Comparison of ENCODE assay signal across 19 cellular contexts in genomic region chr9:124761710-124762109, GRCh38. TPM values are rescaled to one million over a fixed set of nuclear protein-coding genes. Genes with fewer than 3 reads are reported as not detected.
A peak's percentile ranks its signal among the peaks of the same experiment; 100 is the strongest.
DNase-seq lines count a peak whose midpoint lies in the region; ATAC-seq and TF ChIP-seq lines count a peak whose summit lies in the region.
"Had no signal": no experiment of that assay in that cellular context is flagged by ENCODE, and none has a peak within 500 bp of the region (broad histone marks: within the 10 kb centered on the region; RNA-seq: fewer than 3 reads in every experiment).

No MANE protein-coding gene starts in this region.

- no peak overlapping the region for H3K9ac ChIP-seq in Karpas-422 (ENCODE audit: low read length)
- H3K9ac ChIP-seq in endodermal cell (ENCODE audit: extremely low read depth, low read length, poor library complexity, severe bottlenecking): no peak overlapping the region
- H3K9ac ChIP-seq in neuronal stem cell (ENCODE audit: low read depth, low read length, poor library complexity): no peak overlapping the region
- H3K9ac ChIP-seq: KMS-11 had no signal

- H3K27me3 ChIP-seq in Karpas-422 (ENCODE audit: low read length) (no peaks in the 10 kb centered on the region), endodermal cell (ENCODE audit: control insufficient read depth, insufficient read depth, low read length, poor library complexity, severe bottlenecking) (no peaks in the 10 kb centered on the region), lower lobe of right lung (ENCODE audit: low read depth) (peaks cover 35% of the 10 kb centered on the region), neuronal stem cell (ENCODE audit: control insufficient read depth in 3 of 3, insufficient read depth in 3 of 3, low read depth in 1 of 3, low read length in 3 of 3) (no peaks in the 10 kb centered on the region)

- H3K23ac ChIP-seq in neuronal stem cell (ENCODE audit: low read depth, low read length, poor library complexity): no peak overlapping the region

- no peak overlapping the region for H2BK120ac ChIP-seq in neuronal stem cell (ENCODE audit: low read depth, low read length)

- TF ChIP-seq CTCF in HEK293 (tag by site-specific recombination; IDR thresholded peaks at IDR 0.05): no peak
- TF ChIP-seq CTCF in endodermal cell (conservative IDR thresholded peaks at IDR 0.05): no peak
- TF ChIP-seq CTCF in nephron progenitor cell (IDR thresholded peaks at IDR 0.05): no peak
- TF ChIP-seq CTCF in lower lobe of right lung (IDR thresholded peaks at IDR 0.05): no peak

- H3K4me1 ChIP-seq in HEK293 (ENCODE audit: control insufficient read depth, insufficient read depth, low read length) (peaks cover 31% of the 10 kb centered on the region), Karpas-422 (ENCODE audit: low read length) (peaks cover 14% of the 10 kb centered on the region), endodermal cell (ENCODE audit: control insufficient read depth, insufficient read depth, low read length) (peaks cover 36% of the 10 kb centered on the region), lower lobe of right lung (peaks cover 6% of the 10 kb centered on the region), neuronal stem cell (ENCODE audit: control insufficient read depth in 2 of 2, insufficient read depth in 1 of 2, low read depth in 1 of 2, low read length in 2 of 2) (peaks cover 13 to 46% of the 10 kb centered on the region in 2 donors)
- H3K4me1 ChIP-seq: BE2C had no signal

- H3K4me3 Mint-ChIP-seq in endodermal cell (peak overlapping the region; percentile 44), nephron progenitor cell (no peak overlapping the region)

- no peaks in the 10 kb centered on the region for H3K79me2 ChIP-seq in Karpas-422 (ENCODE audit: low read length)

- no peak overlapping the region for H2BK15ac ChIP-seq in neuronal stem cell (ENCODE audit: low read length)

- H3K36me3 ChIP-seq in HEK293 (ENCODE audit: control insufficient read depth in 2 of 2, insufficient read depth in 1 of 2, low read length in 2 of 2): no peaks in the 10 kb centered on the region
- H3K36me3 ChIP-seq in Karpas-422 (ENCODE audit: insufficient read depth, low read length): no peaks in the 10 kb centered on the region
- H3K36me3 ChIP-seq in endodermal cell (ENCODE audit: control insufficient read depth, insufficient read depth, low read length): no peaks in the 10 kb centered on the region
- H3K36me3 ChIP-seq in lower lobe of right lung: no peaks in the 10 kb centered on the region
- no peaks in the 10 kb centered on the region for H3K36me3 ChIP-seq in neuronal stem cell (replicated peaks in 1 of 2; ENCODE audit: control insufficient read depth in 2 of 2, insufficient read depth in 2 of 2, low read length in 2 of 2)
- H3K36me3 ChIP-seq: BE2C, HAP-1 had no signal

- no peak overlapping the region for H2AK5ac ChIP-seq in neuronal stem cell (ENCODE audit: low read depth, low read length)

- H3K14ac ChIP-seq in neuronal stem cell (ENCODE audit: low read length): no peak overlapping the region

- no peak overlapping the region for H2BK12ac ChIP-seq in neuronal stem cell (ENCODE audit: low read length)

- H3K4me1 Mint-ChIP-seq in endodermal cell (peaks cover 89% of the 10 kb centered on the region), nephron progenitor cell (peaks cover 88% of the 10 kb centered on the region)

- no peaks in the 10 kb centered on the region for H3K9me2 ChIP-seq in Karpas-422 (replicated peaks; ENCODE audit: insufficient read depth, low read length)

- H3K27ac Mint-ChIP-seq in endodermal cell (peak overlapping the region; percentile 73), nephron progenitor cell (peak overlapping the region; percentile 62)

- no peak overlapping the region for H3K18ac ChIP-seq in neuronal stem cell (ENCODE audit: low read length)

- H3K9me3 Mint-ChIP-seq in endodermal cell (no peaks in the 10 kb centered on the region), nephron progenitor cell (peaks cover 9% of the 10 kb centered on the region)

- H2BK5ac ChIP-seq in neuronal stem cell (ENCODE audit: low read length): no peak overlapping the region

- H3K79me1 ChIP-seq in neuronal stem cell (ENCODE audit: low read depth, low read length): no peaks in the 10 kb centered on the region

- intact Hi-C loops in lower lobe of right lung (cut with DNase I): no loop called here

- H4K8ac ChIP-seq in neuronal stem cell (ENCODE audit: low read depth, low read length): no peak overlapping the region

- H4K20me1 ChIP-seq in Karpas-422 (ENCODE audit: insufficient read depth, low read depth, low read length): peaks cover 48% of the 10 kb centered on the region; the same call in 1 of the 2 replicates

- H3K4me2 ChIP-seq in Karpas-422 (ENCODE audit: low read depth, low read length, poor library complexity, severe bottlenecking): no peak overlapping the region
- no peak overlapping the region for H3K4me2 ChIP-seq in neuronal stem cell (ENCODE audit: insufficient read depth, low read length, poor library complexity, severe bottlenecking)
- H3K4me2 ChIP-seq: KMS-11 had no signal

- WGBS in endodermal cell (ENCODE audit: insufficient coverage in 1 of 2, insufficient read length in 1 of 2), 2 experiments: 46 to 70% methylated on average over 2 to 3 of the region's 3 CpGs
- no CpG with 5 or more reads among the region's 3 CpGs for WGBS in neuronal stem cell (ENCODE audit: extremely low coverage in 2 of 2, insufficient read length in 2 of 2, insufficient replicate concordance in 1 of 2), 2 donors

- H4K91ac ChIP-seq in neuronal stem cell (ENCODE audit: low read depth, low read length, poor library complexity): no peak overlapping the region

- DNase-seq in Karpas-422: peak; percentile 22
- no peak for DNase-seq in endodermal cell
- no peak for DNase-seq in nephron progenitor cell
- no peak for DNase-seq in lower lobe of right lung
- no peak for DNase-seq in neuronal stem cell (ENCODE audit: low spot score)
- DNase-seq: BE2C, EL, NCI-H1417, NCI-H1694 treated with DMSO at 0.1 percent for 48 hours, NCI-H446 treated with DMSO at 0.1 percent for 48 hours, NCI-H526 treated with DMSO at 0.1 percent for 48 hours, SHP77 treated with DMSO at 0.1 percent for 48 hours had no signal

- ATAC-seq in GM21737 (IDR thresholded peaks at IDR 0.05; ENCODE audit: unreplicated experiment) (no peak), lower lobe of right lung (no peak), HG03521 (IDR thresholded peaks at IDR 0.05; ENCODE audit: unreplicated experiment) (no peak)

- no peaks in the 10 kb centered on the region for H3K27me3 Mint-ChIP-seq in endodermal cell (ENCODE audit: insufficient read depth)
- no peaks in the 10 kb centered on the region for H3K27me3 Mint-ChIP-seq in nephron progenitor cell (ENCODE audit: low read depth, poor library complexity)

- H3K36me3 Mint-ChIP-seq in endodermal cell (ENCODE audit: low read depth) (no peaks in the 10 kb centered on the region), nephron progenitor cell (ENCODE audit: low read depth) (peaks cover 12% of the 10 kb centered on the region)

- H3K9me3 ChIP-seq in HEK293 (ENCODE audit: control insufficient read depth, insufficient read depth, low read depth, low read length) (no peaks in the 10 kb centered on the region), Karpas-422 (ENCODE audit: low read length) (no peaks in the 10 kb centered on the region), endodermal cell (ENCODE audit: control insufficient read depth, low read length) (no peaks in the 10 kb centered on the region), lower lobe of right lung (no peaks in the 10 kb centered on the region), neuronal stem cell (replicated peaks in 1 of 2; ENCODE audit: control insufficient read depth in 2 of 2, insufficient read depth in 1 of 2, low read depth in 1 of 2, low read length in 2 of 2) (no peaks in the 10 kb centered on the region)
- H3K9me3 ChIP-seq: BE2C, HAP-1 had no signal

- H3K27ac ChIP-seq in HEK293 (ENCODE audit: extremely low read depth, low read depth, low read length) (no peak overlapping the region), Karpas-422 (ENCODE audit: low read length) (no peak overlapping the region), endodermal cell (ENCODE audit: low read depth, low read length) (no peak overlapping the region), lower lobe of right lung (no peak overlapping the region), neuronal stem cell (replicated peaks; ENCODE audit: low read length) (no peak overlapping the region)
- H3K27ac ChIP-seq: KMS-11, RWPE1, SK-N-MC had no signal

- CTCF ChIA-PET in HEK293 (lab: Yijun Ruan, JAX): interaction anchor here (0.5 to 3.7 kb wide), 8 partner anchors 10 to 250 kb away, joined by 3 to 17 read pairs (median 7); partner anchors contain the start of gene NR6A1

- POLR2A ChIA-PET in HEK293 (lab: Yijun Ruan, JAX): no interaction called here

- H3K4me3 ChIP-seq in HEK293 (ENCODE audit: low read depth, low read length) (no peak overlapping the region), Karpas-422 (ENCODE audit: low read length) (no peak overlapping the region), endodermal cell (ENCODE audit: low read length) (peak overlapping the region; percentile 52), lower lobe of right lung (no peak overlapping the region), neuronal stem cell (ENCODE audit: low read length in 2 of 2) (no peak overlapping the region)
- H3K4me3 ChIP-seq: HAP-1, SK-N-MC had no signal

- H2AFZ ChIP-seq in Karpas-422 (ENCODE audit: low read length) (no peak overlapping the region), neuronal stem cell (ENCODE audit: low read length) (no peak overlapping the region)

- no peak overlapping the region for H3K4ac ChIP-seq in neuronal stem cell (ENCODE audit: low read length)

RNA-seq across cellular contexts. Expression of gene NR6A1, which starts 9.4 kb away (rescaled TPM):
- 3.1 and 3.2 TPM in 2 replicates for total RNA-seq in Karpas-422 (2014; rRNA removed; shearing (Covaris generic); ENCODE audit: low replicate concordance)
- total RNA-seq in endodermal cell (100 to 1,000 TPM; 168 to 206 TPM), lower lobe of right lung (4.5 TPM)
- 47.4 TPM for polyA plus RNA-seq in endodermal cell (2013, experiment 1 of 2)
- polyA plus RNA-seq in endodermal cell (2013, experiment 2 of 2): 49.5 TPM
- 109 TPM for polyA plus RNA-seq in neuronal stem cell (2013, experiment 1 of 2)
- polyA plus RNA-seq in neuronal stem cell (2013, experiment 2 of 2): 113 TPM

RNA-seq across cellular contexts. Expression of gene OLFML2A, which starts 15.2 kb away (rescaled TPM):
- total RNA-seq in Karpas-422 (2014; rRNA removed; shearing (Covaris generic); ENCODE audit: low replicate concordance): not detected in 2 replicates
- 10 to 100 TPM; 28.1 to 31.2 TPM for total RNA-seq in endodermal cell
- 8.2 TPM for polyA plus RNA-seq in endodermal cell (2013, experiment 1 of 2)
- 7.8 TPM for polyA plus RNA-seq in endodermal cell (2013, experiment 2 of 2)
- total RNA-seq in lower lobe of right lung: 22.3 TPM
- 3.4 TPM for polyA plus RNA-seq in neuronal stem cell (2013, experiment 1 of 2)
- polyA plus RNA-seq in neuronal stem cell (2013, experiment 2 of 2): 3.6 TPM

Comparison
In these comparisons a context has a peak if more than half of its experiments do, and no peak if none do; other contexts are left out.
1. RNA of gene NR6A1, which starts 9.4 kb away (total RNA-seq): 168 to 206 TPM in endodermal cell; 4.5 TPM in lower lobe of right lung (single experiment) and 3.1 to 3.2 TPM in Karpas-422; every median in the first group is over 10 times any median in the second.
2. RNA of gene OLFML2A, which starts 15.2 kb away (total RNA-seq): 28.1 to 31.2 TPM in endodermal cell and 22.3 TPM in lower lobe of right lung (single experiment); not detected in Karpas-422; every median in the first group is over 10 times any median in the second.